ENCODE assay signal across 8 cellular contexts in genomic region chr1:201895913-201896807, GRCh38. TPM values are rescaled to one million over a fixed set of nuclear protein-coding genes. Genes with fewer than 3 reads are reported as not detected.
A peak's percentile ranks its signal among the peaks of the same experiment; 100 is the strongest.
DNase-seq lines count a peak whose midpoint lies in the region; ATAC-seq and TF ChIP-seq lines count a peak whose summit lies in the region.

No MANE protein-coding gene starts in this region.

- peaks cover 0 to 9% of the 10 kb centered on the region in 2 donors for H3K4me1 ChIP-seq in adrenal gland (replicated peaks in 1 of 2)
- peaks cover 44% of the 10 kb centered on the region for H3K4me1 ChIP-seq in rectal smooth muscle tissue (ENCODE audit: control insufficient read depth, insufficient read depth, low read length)
- peaks cover 18% of the 10 kb centered on the region for H3K4me1 ChIP-seq in vagina

- 11 to 29% (median 15%) methylated on average over 4 to 10 of the region's 10 CpGs for WGBS in adrenal gland, 4 donors

- H3K9me3 ChIP-seq in T-helper 17 cell (ENCODE audit: control insufficient read depth, low read length, poor library complexity, severe bottlenecking), result no peaks in the 10 kb centered on the region
- H3K9me3 ChIP-seq in adrenal gland (replicated peaks in 1 of 3), result no peaks in the 10 kb centered on the region
- H3K9me3 ChIP-seq in vagina, result no peaks in the 10 kb centered on the region

- H3K27ac ChIP-seq in adrenal gland, result peak overlapping the region in 3 of 5 donors; percentile 31 to 82 (median 46)
- peak overlapping the region; percentile 86 for H3K27ac ChIP-seq in rectal smooth muscle tissue (ENCODE audit: low read depth, low read length)
- peak overlapping the region; percentile 70 for H3K27ac ChIP-seq in vagina

- TF ChIP-seq CTCF in adrenal gland (IDR thresholded peaks at IDR 0.05) (peak; percentile 92 to 98 (median 97)), vagina (IDR thresholded peaks at IDR 0.05) (peak; percentile 77 to 98 (median 93))

- peaks cover 5% of the 10 kb centered on the region for H3K36me3 Mint-ChIP-seq in T-helper 17 cell (ENCODE audit: low read depth)

- H3K36me3 ChIP-seq in adrenal gland (replicated peaks in 1 of 2) (peaks cover 0 to 20% of the 10 kb centered on the region in 2 donors), rectal smooth muscle tissue (ENCODE audit: control insufficient read depth, insufficient read depth, low read length) (peaks cover 9% of the 10 kb centered on the region), vagina (peaks cover 0 to 15% of the 10 kb centered on the region in 2 donors)

- no peak overlapping the region for H3K9ac ChIP-seq in rectal smooth muscle tissue (ENCODE audit: low read length)

- intact Hi-C loops in adrenal gland (cut with DNase I), result loop anchor here (2.0 to 10.0 kb wide), 3 partner anchors 73 to 229 kb away; partner anchors contain the start of gene GPR37L1 (in 2 of the 2)
- intact Hi-C loops in left ventricle myocardium superior (cut with micrococcal nuclease), result loop anchor here (5.0 kb wide), 1 partner anchor 76 kb away; no protein-coding TSS in a partner anchor
- intact Hi-C loops in vagina (cut with DNase I), result loop anchor here (5.0 kb wide), 1 partner anchor 76 kb away; no protein-coding TSS in a partner anchor

- peak overlapping the region; percentile 55 for H3K4me3 Mint-ChIP-seq in T-helper 17 cell

- H3K27me3 Mint-ChIP-seq in T-helper 17 cell, result peaks cover 36% of the 10 kb centered on the region

- H3K27me3 ChIP-seq in adrenal gland (no peaks in the 10 kb centered on the region), rectal smooth muscle tissue (ENCODE audit: control insufficient read depth, insufficient read depth, low read length) (no peaks in the 10 kb centered on the region), vagina (no peaks in the 10 kb centered on the region)

- DNase-seq in GF-D8 (lab: John Stamatoyannopoulos, UW) (peak; percentile 9), NCI-H1694 (lab: John Stamatoyannopoulos, UW) (peak; percentile 92), T-helper 17 cell (peak; percentile 62 to 67 (median 66)), adrenal gland (peak; percentile 91 to 97 (median 93)), left ventricle myocardium superior (peak; percentile 93), vagina (ENCODE audit: extremely low spot score in 2 of 2) (no peak)

- ATAC-seq in HG02642 (IDR thresholded peaks at IDR 0.05; ENCODE audit: poor library complexity, unreplicated experiment), result peak; percentile 67
- ATAC-seq in T-helper 17 cell, result peak; percentile 93
- ATAC-seq in left ventricle myocardium superior, result peak; percentile 84

- peaks cover 7% of the 10 kb centered on the region for H3K4me1 Mint-ChIP-seq in T-helper 17 cell

- H3K4me3 ChIP-seq in adrenal gland (no peak overlapping the region), rectal smooth muscle tissue (ENCODE audit: low read length) (no peak overlapping the region), vagina (no peak overlapping the region)

- H3K27ac Mint-ChIP-seq in T-helper 17 cell, result peak overlapping the region; percentile 80

- no peak for TF ChIP-seq POLR2A in adrenal gland (IDR thresholded peaks at IDR 0.05)
- TF ChIP-seq POLR2A in vagina (IDR thresholded peaks at IDR 0.05), result no peak

RNA-seq across cellular contexts. Expression of gene SHISA4, which starts 7.5 kb away (rescaled TPM):
- total RNA-seq in T-helper 17 cell, result under 1 TPM; 0.37 to 0.63 TPM
- 100 to 1,000 TPM in 4 of 8 donors, 10 to 100 TPM in 4; 39.0 to 221 (median 99.1) TPM for total RNA-seq in adrenal gland
- 10 to 100 TPM; 49.7 to 62.8 (median 51.0) TPM for polyA plus RNA-seq in adrenal gland
- total RNA-seq in left ventricle myocardium superior, result 129 TPM
- total RNA-seq in vagina, result 16.2 TPM

RNA-seq across cellular contexts. Expression of gene LMOD1, which starts 50.2 kb away (rescaled TPM):
- total RNA-seq in T-helper 17 cell, result not detected
- 100 to 1,000 TPM in 2 of 8 donors, 10 to 100 TPM in 5, 1 to 10 TPM in 1; 7.4 to 171 (median 76.1) TPM for total RNA-seq in adrenal gland
- 100 to 1,000 TPM in 2 of 3 donors, 10 to 100 TPM in 1; 26.9 to 131 (median 108) TPM for polyA plus RNA-seq in adrenal gland
- total RNA-seq in left ventricle myocardium superior, result 8.0 TPM
- total RNA-seq in vagina, result 107 TPM

RNA-seq across cellular contexts. Expression of gene TIMM17A, which starts 59.1 kb away (rescaled TPM):
- total RNA-seq in T-helper 17 cell, result 10 to 100 TPM; 36.8 to 48.4 TPM
- 100 to 1,000 TPM in 1 of 8 donors, 10 to 100 TPM in 7; 26.3 to 178 (median 47.6) TPM for total RNA-seq in adrenal gland
- 100 to 1,000 TPM in 1 of 3 donors, 10 to 100 TPM in 2; 28.0 to 172 (median 42.7) TPM for polyA plus RNA-seq in adrenal gland
- total RNA-seq in left ventricle myocardium superior, result 79.0 TPM
- 18.9 TPM for total RNA-seq in vagina

Comparison
In these comparisons a context has a peak if more than half of its experiments do, and no peak if none do; other contexts are left out.
1. DNase-seq: peak in GF-D8 (single experiment), NCI-H1694 (single experiment), T-helper 17 cell (3 of 3), adrenal gland (7 of 7) and left ventricle myocardium superior (single experiment); none in vagina (0 of 2).
2. RNA of gene SHISA4, which starts 7.5 kb away (total RNA-seq): 129 TPM in left ventricle myocardium superior (single experiment), 39.0 to 221 TPM in adrenal gland and 16.2 TPM in vagina (single experiment); 0.37 to 0.63 TPM in T-helper 17 cell; every median in the first group is over 10 times any median in the second.
3. Peak in every context shown above with its lines, with median percentiles within 50 percentile points of each other: ATAC-seq and H3K27ac ChIP-seq.